Comparison of ENCODE assay signal across 1 cellular context in genomic region chr6:11222385-11223277, GRCh38.
A peak's percentile ranks its signal among the peaks of the same experiment; 100 is the strongest.
TF ChIP-seq lines count a peak whose summit lies in the region.

No MANE protein-coding gene starts in this region.

TF ChIP-seq in HepG2, 621 proteins besides CTCF, POLR2A, EP300 and RAD21 (continued from another document and continues in another):
- TF ChIP-seq ZNF281 (CRISPR knock-in tag; IDR thresholded peaks at IDR 0.05; ENCODE audit: borderline replicate concordance) (no peak), DNMT3B (CRISPR knock-in tag; conservative IDR thresholded peaks at IDR 0.05) (no peak), SAP130 (CRISPR knock-in tag; IDR thresholded peaks at IDR 0.05; ENCODE audit: low read depth) (peak; percentile 51), ZNF230 (CRISPR knock-in tag; IDR thresholded peaks at IDR 0.05) (no peak), TSC22D2 (CRISPR knock-in tag; IDR thresholded peaks at IDR 0.05; ENCODE audit: borderline replicate concordance) (no peak), SMARCC2 (IDR thresholded peaks at IDR 0.05) (no peak), FOXK2 (IDR thresholded peaks at IDR 0.05) (no peak), ZNF276 (CRISPR knock-in tag; IDR thresholded peaks at IDR 0.05; ENCODE audit: low read depth) (no peak), POLR2G (IDR thresholded peaks at IDR 0.05; ENCODE audit: low read depth, low read length) (peak; percentile 29), CAMTA2 (CRISPR knock-in tag; IDR thresholded peaks at IDR 0.05; ENCODE audit: borderline replicate concordance) (no peak), SIX4 (CRISPR knock-in tag; IDR thresholded peaks at IDR 0.05) (no peak), SIN3A (IDR thresholded peaks at IDR 0.05; ENCODE audit: borderline replicate concordance, low read depth, low read length) (no peak), WIZ (CRISPR knock-in tag; IDR thresholded peaks at IDR 0.05) (no peak), ZBTB1 (CRISPR knock-in tag; IDR thresholded peaks at IDR 0.05; ENCODE audit: borderline replicate concordance) (no peak), ZC3H4 (CRISPR knock-in tag; IDR thresholded peaks at IDR 0.05; ENCODE audit: borderline replicate concordance) (no peak), ZNF670 (CRISPR knock-in tag; IDR thresholded peaks at IDR 0.05; ENCODE audit: borderline replicate concordance) (no peak), TEF (CRISPR knock-in tag; IDR thresholded peaks at IDR 0.05) (no peak), TOPORS (CRISPR knock-in tag; IDR thresholded peaks at IDR 0.05) (no peak), ARNTL (CRISPR knock-in tag; IDR thresholded peaks at IDR 0.05) (no peak), FOXA1 (IDR thresholded peaks at IDR 0.05) (no peak), FOXA1 (CRISPR knock-in tag; IDR thresholded peaks at IDR 0.05) (0 out of 2 replicates have a peak, but pooled peaks have one; percentile 22), RARA (CRISPR knock-in tag; IDR thresholded peaks at IDR 0.05) (peak; percentile 64), ZNF34 (CRISPR knock-in tag; IDR thresholded peaks at IDR 0.05; ENCODE audit: borderline replicate concordance) (no peak), MAFK (conservative IDR thresholded peaks at IDR 0.05 in 1 of 2, IDR thresholded peaks at IDR 0.05 in 1 of 2; ENCODE audit: low read length in 2 of 2) (no peak), MTA1 (CRISPR knock-in tag; IDR thresholded peaks at IDR 0.05; ENCODE audit: borderline replicate concordance) (no peak), CREB1 (IDR thresholded peaks at IDR 0.05) (no peak), CREB1 (CRISPR knock-in tag; IDR thresholded peaks at IDR 0.05) (no peak), FOXO1 (CRISPR knock-in tag; IDR thresholded peaks at IDR 0.05) (no peak), ZFAT (CRISPR knock-in tag; conservative IDR thresholded peaks at IDR 0.05) (no peak), ZNF766 (CRISPR knock-in tag; IDR thresholded peaks at IDR 0.05; ENCODE audit: borderline replicate concordance) (no peak), BCL6 (CRISPR knock-in tag; IDR thresholded peaks at IDR 0.05) (peak; percentile 71), CCDC6 (CRISPR knock-in tag; IDR thresholded peaks at IDR 0.05) (no peak), ZNF501 (CRISPR knock-in tag; IDR thresholded peaks at IDR 0.05) (no peak), PBX2 (CRISPR knock-in tag; IDR thresholded peaks at IDR 0.05) (no peak), FIP1L1 (IDR thresholded peaks at IDR 0.05; ENCODE audit: borderline replicate concordance, insufficient read depth, low read depth, low read length) (no peak), ZNF354B (CRISPR knock-in tag; IDR thresholded peaks at IDR 0.05) (no peak), ONECUT2 (CRISPR knock-in tag; IDR thresholded peaks at IDR 0.05) (no peak), NFKB2 (CRISPR knock-in tag; IDR thresholded peaks at IDR 0.05; ENCODE audit: borderline replicate concordance) (no peak), ZSCAN20 (CRISPR knock-in tag; IDR thresholded peaks at IDR 0.05; ENCODE audit: borderline replicate concordance) (no peak), ZBTB21 (CRISPR knock-in tag; IDR thresholded peaks at IDR 0.05) (no peak), ARNT (IDR thresholded peaks at IDR 0.05) (no peak), PCBP2 (optimal IDR thresholded peaks at IDR 0.05; ENCODE audit: low read depth, low read length, poor library complexity, severe bottlenecking) (no peak), CBX5 (CRISPR knock-in tag; IDR thresholded peaks at IDR 0.05; ENCODE audit: borderline replicate concordance) (no peak), UBTF (CRISPR knock-in tag; IDR thresholded peaks at IDR 0.05) (no peak), PRMT3 (CRISPR knock-in tag; IDR thresholded peaks at IDR 0.05; ENCODE audit: borderline replicate concordance, low read depth) (no peak), KLF13 (CRISPR knock-in tag; IDR thresholded peaks at IDR 0.05) (no peak), THAP8 (CRISPR knock-in tag; IDR thresholded peaks at IDR 0.05; ENCODE audit: borderline replicate concordance) (no peak), ZNF605 (CRISPR knock-in tag; IDR thresholded peaks at IDR 0.05) (no peak), ZSCAN25 (CRISPR knock-in tag; IDR thresholded peaks at IDR 0.05) (no peak), ZFP41 (CRISPR knock-in tag; IDR thresholded peaks at IDR 0.05; ENCODE audit: borderline replicate concordance) (no peak), KLF6 (CRISPR knock-in tag; IDR thresholded peaks at IDR 0.05) (no peak), ERF (CRISPR knock-in tag; IDR thresholded peaks at IDR 0.05) (no peak), CSRNP1 (CRISPR knock-in tag; IDR thresholded peaks at IDR 0.05) (0 out of 2 replicates have a peak, but pooled peaks have one; percentile 28), ZNF382 (CRISPR knock-in tag; IDR thresholded peaks at IDR 0.05; ENCODE audit: borderline replicate concordance) (no peak), ZNF337 (CRISPR knock-in tag; IDR thresholded peaks at IDR 0.05; ENCODE audit: borderline replicate concordance, low read depth) (0 out of 2 replicates have a peak, but pooled peaks have one; percentile 26), ISL2 (CRISPR knock-in tag; IDR thresholded peaks at IDR 0.05) (no peak), SPEN (CRISPR knock-in tag; IDR thresholded peaks at IDR 0.05; ENCODE audit: low read depth) (no peak), ZBTB37 (CRISPR knock-in tag; IDR thresholded peaks at IDR 0.05) (no peak), ZNF569 (CRISPR knock-in tag; IDR thresholded peaks at IDR 0.05; ENCODE audit: borderline replicate concordance) (no peak), FOXP1 (IDR thresholded peaks at IDR 0.05) (no peak), FOXP1 (CRISPR knock-in tag; IDR thresholded peaks at IDR 0.05) (no peak), ATF1 (CRISPR knock-in tag; IDR thresholded peaks at IDR 0.05) (no peak), SNAPC5 (CRISPR knock-in tag; IDR thresholded peaks at IDR 0.05; ENCODE audit: borderline replicate concordance) (no peak), ZNF558 (CRISPR knock-in tag; IDR thresholded peaks at IDR 0.05; ENCODE audit: borderline replicate concordance) (no peak), IKZF5 (CRISPR knock-in tag; IDR thresholded peaks at IDR 0.05) (no peak), EED (CRISPR knock-in tag; IDR thresholded peaks at IDR 0.05) (no peak)
